ENCODE assay signal across 10 cellular contexts in the genomic region with DNA sequence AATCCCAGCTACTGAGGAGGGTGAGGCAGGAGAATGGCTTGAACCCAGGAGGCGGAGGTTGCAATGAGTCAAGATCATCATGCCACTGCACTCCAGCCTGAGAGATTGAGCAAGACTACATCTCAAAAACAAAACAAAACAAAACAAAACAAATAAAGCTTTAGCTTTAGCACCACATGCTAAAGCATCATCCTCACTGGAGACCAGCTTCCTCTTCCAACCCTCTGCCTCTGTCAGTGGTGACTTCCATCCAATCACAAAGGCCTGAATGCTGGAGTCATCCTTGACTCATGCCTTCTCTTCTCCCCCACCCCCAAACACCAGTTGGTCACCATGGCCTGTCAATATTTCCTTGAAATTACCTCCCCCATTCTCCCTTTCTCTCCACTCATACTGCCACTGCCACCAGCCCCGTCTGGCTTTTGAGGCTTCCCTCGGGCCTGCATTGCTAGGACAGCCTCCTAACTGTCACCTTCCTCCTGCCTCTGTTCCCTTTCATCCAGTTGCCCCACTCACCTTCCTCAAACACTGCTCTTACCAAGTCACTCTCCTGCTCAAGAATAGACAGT. TPM values are rescaled to one million over a fixed set of nuclear protein-coding genes. Genes with fewer than 3 reads are reported as not detected.
A peak's percentile ranks its signal among the peaks of the same experiment; 100 is the strongest.
DNase-seq lines count a peak whose midpoint lies in the region; ATAC-seq and TF ChIP-seq lines count a peak whose summit lies in the region.
"Had no signal": no experiment of that assay in that cellular context is flagged by ENCODE, and none has a peak within 500 bp of the region (broad histone marks: within the 10 kb centered on the region; RNA-seq: fewer than 3 reads in every experiment).

No MANE protein-coding gene starts in this region.

- no peak overlapping the region for H3K4me3 Mint-ChIP-seq in activated B cell treated with CpG ODN at 0.5 μM for 24 hours
- no peak overlapping the region for H3K4me3 Mint-ChIP-seq in neural progenitor cell

- H3K4me3 ChIP-seq in HFF-Myc (replicated peaks; ENCODE audit: low read depth, low read length) (no peak overlapping the region), left lung (no peak overlapping the region), neural progenitor cell (no peak overlapping the region)

- H3K9me3 ChIP-seq in left lung (no peaks in the 10 kb centered on the region), neural progenitor cell (ENCODE audit: low read depth) (no peaks in the 10 kb centered on the region)
- H3K9me3 ChIP-seq: heart left ventricle had no signal

- H3K36me3 ChIP-seq in left lung, result no peaks in the 10 kb centered on the region
- H3K36me3 ChIP-seq in neural progenitor cell, result no peaks in the 10 kb centered on the region
- H3K36me3 ChIP-seq: heart left ventricle had no signal

- peaks cover 69% of the 10 kb centered on the region for H3K4me1 Mint-ChIP-seq in activated B cell treated with CpG ODN at 0.5 μM for 24 hours
- H3K4me1 Mint-ChIP-seq in neural progenitor cell, result peaks cover 61% of the 10 kb centered on the region

- TF ChIP-seq CTCF in HFF-Myc (IDR thresholded peaks at IDR 0.05; ENCODE audit: low read depth, low read length, missing control alignments), result no peak
- TF ChIP-seq CTCF in activated B cell treated with CpG ODN at 0.5 μM for 24 hours (IDR thresholded peaks at IDR 0.05), result no peak
- TF ChIP-seq CTCF in left lung (IDR thresholded peaks at IDR 0.05), result no peak
- TF ChIP-seq CTCF in neural progenitor cell (IDR thresholded peaks at IDR 0.05), result no peak

- H3F3A ChIP-seq in neural progenitor cell (ENCODE audit: low read depth), result peaks cover 51% of the 10 kb centered on the region

- CTCF ChIA-PET in activated B cell treated with CpG ODN at 0.5 μM for 24 hours (lab: Charles Lee), result interaction anchor here (5.9 kb wide), 1 partner anchor 17 kb away, joined by 30 read pairs; no protein-coding TSS in a partner anchor

- H3K9ac ChIP-seq in neural progenitor cell, result no peak overlapping the region

- H4K20me1 ChIP-seq in neural progenitor cell (ENCODE audit: low read depth), result peaks cover 69% of the 10 kb centered on the region

- H3K27me3 ChIP-seq in left lung, result no peaks in the 10 kb centered on the region
- H3K27me3 ChIP-seq in neural progenitor cell, result no peaks in the 10 kb centered on the region
- H3K27me3 ChIP-seq: heart left ventricle had no signal

- H3K27ac Mint-ChIP-seq in activated B cell treated with CpG ODN at 0.5 μM for 24 hours (peak overlapping the region; percentile 13), neural progenitor cell (no peak overlapping the region)

- ATAC-seq in activated B cell treated with CpG ODN at 0.5 μM for 24 hours (ENCODE audit: low read depth), result no peak
- ATAC-seq in left lung, result peak; percentile 21
- ATAC-seq: heart left ventricle had no signal

- H3K4me2 ChIP-seq in neural progenitor cell, result no peak overlapping the region

- H3K4me1 ChIP-seq in left lung (peaks cover 1 to 59% of the 10 kb centered on the region in 2 donors), neural progenitor cell (peaks cover 52% of the 10 kb centered on the region)

- H3K79me2 ChIP-seq in neural progenitor cell (ENCODE audit: low read depth), result peaks cover 28% of the 10 kb centered on the region

- H3K27ac ChIP-seq in left lung (peak overlapping the region in 1 of 2 donors; percentile 74), neural progenitor cell (no peak overlapping the region)

- POLR2A ChIA-PET in activated B cell treated with CpG ODN at 0.5 μM for 24 hours (lab: Charles Lee), result interaction anchor here (0.7 kb wide), 1 partner anchor 99 kb away, joined by 3 read pairs; no protein-coding TSS in a partner anchor

- DNase-seq in AG08395 (ENCODE audit: low spot score), result peak; percentile 95
- DNase-seq in HFF-Myc (ENCODE audit: extremely low read depth, low read depth), result peak; percentile 77
- no peak for DNase-seq in activated B cell treated with CpG ODN at 0.5 μM for 24 hours
- DNase-seq in left lung, result no peak
- DNase-seq in neural progenitor cell (ENCODE audit: low spot score), result no peak
- DNase-seq in DMS 273 (lab: John Stamatoyannopoulos, UW; ENCODE audit: unreplicated experiment), result no peak
- DNase-seq in iPS-NIHi7 (ENCODE audit: extremely low spot score), result no peak
- no peak for DNase-seq in cardiac septum (ENCODE audit: low spot score)
- DNase-seq: stimulated activated CD4-positive, alpha-beta T cell treated with anti-CD3 and anti-CD28 coated beads, Interleukin-2, amount 100 ng/mL, for 48 hours had no signal

- H3K9me3 Mint-ChIP-seq in activated B cell treated with CpG ODN at 0.5 μM for 24 hours (no peaks in the 10 kb centered on the region), neural progenitor cell (no peaks in the 10 kb centered on the region)

- H3K27me3 Mint-ChIP-seq in activated B cell treated with CpG ODN at 0.5 μM for 24 hours (no peaks in the 10 kb centered on the region), neural progenitor cell (ENCODE audit: insufficient read depth, low read depth) (no peaks in the 10 kb centered on the region)

- intact Hi-C loops in activated B cell treated with CpG ODN at 0.5 μM for 24 hours (cut with micrococcal nuclease) (no loop called here), left lung (cut with DNase I) (no loop called here), cardiac septum (cut with DNase I) (no loop called here)

- H2AFZ ChIP-seq in neural progenitor cell (replicated peaks), result no peak overlapping the region

- H3K36me3 Mint-ChIP-seq in activated B cell treated with CpG ODN at 0.5 μM for 24 hours (ENCODE audit: low read depth), result no peaks in the 10 kb centered on the region
- H3K36me3 Mint-ChIP-seq in neural progenitor cell, result peaks cover 3% of the 10 kb centered on the region

RNA-seq across cellular contexts. Expression of a gene that starts 1.4 kb away (rescaled TPM):
- total RNA-seq in activated B cell treated with CpG ODN at 0.5 μM for 24 hours, result 4.6 and 5.0 TPM in 2 replicates
- total RNA-seq in left lung, result 10 to 100 TPM; 18.1 to 19.0 TPM
- total RNA-seq in neural progenitor cell (ENCODE audit: low replicate concordance), result 6.2 and 7.2 TPM in 2 replicates
- 4.8 TPM for total RNA-seq in cardiac septum

RNA-seq across cellular contexts. Expression of a gene that starts 18.8 kb away (rescaled TPM):
- total RNA-seq in activated B cell treated with CpG ODN at 0.5 μM for 24 hours (not detected in 2 replicates), left lung (10 to 100 TPM in 1 of 2 donors, under 1 TPM in 1; 0.99 to 10.3 TPM), neural progenitor cell (ENCODE audit: low replicate concordance) (not detected in 2 replicates), cardiac septum (0.22 TPM)

RNA-seq across cellular contexts. Expression of a gene that starts 35.9 kb away (rescaled TPM):
- total RNA-seq in activated B cell treated with CpG ODN at 0.5 μM for 24 hours, result 1.0 and 1.3 TPM in 2 replicates
- total RNA-seq in left lung, result 100 to 1,000 TPM in 1 of 2 donors, 10 to 100 TPM in 1; 76.4 to 142 TPM
- 37.7 and 70.8 TPM in 2 replicates for total RNA-seq in neural progenitor cell (ENCODE audit: low replicate concordance)
- 48.2 TPM for total RNA-seq in cardiac septum

RNA-seq across cellular contexts. Expression of a gene that starts 58.2 kb away (rescaled TPM):
- 120 and 124 TPM in 2 replicates for total RNA-seq in activated B cell treated with CpG ODN at 0.5 μM for 24 hours
- total RNA-seq in left lung, result 100 to 1,000 TPM; 157 to 184 TPM
- total RNA-seq in neural progenitor cell (ENCODE audit: low replicate concordance), result 197 and 219 TPM in 2 replicates
- 106 TPM for total RNA-seq in cardiac septum

Comparison
In these comparisons a context has a peak if more than half of its experiments do, and no peak if none do; other contexts are left out.
1. DNase-seq: peak in AG08395 (single experiment) and HFF-Myc (single experiment); none in activated B cell treated with CpG ODN at 0.5 μM for 24 hours (single experiment), left lung (0 of 2), neural progenitor cell (single experiment), DMS 273 (single experiment), iPS-NIHi7 (single experiment) and cardiac septum (single experiment).
2. RNA of a gene that starts 35.9 kb away (total RNA-seq): 76.4 to 142 TPM in left lung, 48.2 TPM in cardiac septum (single experiment) and 37.7 to 70.8 TPM in neural progenitor cell; 1.0 to 1.3 TPM in activated B cell treated with CpG ODN at 0.5 μM for 24 hours; every median in the first group is over 10 times any median in the second.